Comparison of ENCODE assay signal across 12 cellular contexts in genomic region chr7:40700653-40701475, GRCh38.
DNase-seq lines count a peak whose midpoint lies in the region; ATAC-seq and TF ChIP-seq lines count a peak whose summit lies in the region.
"Had no signal": no experiment of that assay in that cellular context is flagged by ENCODE, and none has a peak within 500 bp of the region (broad histone marks: within the 10 kb centered on the region; RNA-seq: fewer than 3 reads in every experiment).

No MANE protein-coding gene starts in this region.

- no peaks in the 10 kb centered on the region for H3K36me3 ChIP-seq in ACC112 (ENCODE audit: insufficient read depth, low read length)
- H3K36me3 ChIP-seq in HEK293 (ENCODE audit: control insufficient read depth in 2 of 2, insufficient read depth in 1 of 2, low read length in 2 of 2): no peaks in the 10 kb centered on the region
- no peaks in the 10 kb centered on the region for H3K36me3 ChIP-seq in iPS DF 6.9 (ENCODE audit: control insufficient read depth, insufficient read depth, low read length)
- no peaks in the 10 kb centered on the region for H3K36me3 ChIP-seq in effector memory CD4-positive, alpha-beta T cell (ENCODE audit: control insufficient read depth, insufficient read depth, low read length)

- H3K27ac ChIP-seq in ACC112 (ENCODE audit: low read depth, low read length): 0 out of 2 replicates have a peak overlapping the region, but pooled peaks have one; percentile 5
- no peak overlapping the region for H3K27ac ChIP-seq in HEK293 (ENCODE audit: extremely low read depth, low read depth, low read length)
- no peak overlapping the region for H3K27ac ChIP-seq in iPS DF 6.9 (ENCODE audit: low read length)
- no peak overlapping the region for H3K27ac ChIP-seq in effector memory CD4-positive, alpha-beta T cell (ENCODE audit: insufficient read depth, low read length, poor library complexity, severe bottlenecking)

- no peaks in the 10 kb centered on the region for H3K9me3 ChIP-seq in HEK293 (ENCODE audit: control insufficient read depth, insufficient read depth, low read depth, low read length)
- H3K9me3 ChIP-seq in iPS DF 6.9 (ENCODE audit: control insufficient read depth, insufficient read depth, low read length): no peaks in the 10 kb centered on the region
- H3K9me3 ChIP-seq in effector memory CD4-positive, alpha-beta T cell (ENCODE audit: control insufficient read depth, low read length): no peaks in the 10 kb centered on the region
- H3K9me3 ChIP-seq: Caco-2 had no signal

- no peaks in the 10 kb centered on the region for H3K9me3 Mint-ChIP-seq in activated CD8-positive, alpha-beta T cell treated with anti-CD3 and anti-CD28 coated beads, Interleukin-2, amount 10 ng/mL, durations not matched to agents 7 days and 5 days (ENCODE audit: insufficient read depth)
- H3K9me3 Mint-ChIP-seq: activated naive CD4-positive, alpha-beta T cell treated with anti-CD3 and anti-CD28 coated beads, Interleukin-2, amount 50 U/mL, for 24 hours had no signal

- no peaks in the 10 kb centered on the region for H3K79me2 ChIP-seq in ACC112 (ENCODE audit: control insufficient read depth, insufficient read depth, low read length, unreplicated experiment)

- peak; percentile 81 for ATAC-seq in activated CD8-positive, alpha-beta T cell treated with anti-CD3 and anti-CD28 coated beads, Interleukin-2, amount 10 ng/mL, durations not matched to agents 7 days and 5 days

- CTCF ChIA-PET in HEK293 (lab: Yijun Ruan, JAX): interaction anchor here (1.2 kb wide), 1 partner anchor 23 kb away, joined by 3 read pairs; no protein-coding TSS in a partner anchor
- CTCF ChIA-PET in activated CD8-positive, alpha-beta T cell treated with anti-CD3 and anti-CD28 coated beads, Interleukin-2, amount 10 ng/mL, durations not matched to agents 7 days and 5 days (lab: Charles Lee): interaction anchor here (1.5 kb wide), 1 partner anchor 24 kb away, joined by 3 read pairs; no protein-coding TSS in a partner anchor

- peaks cover 31% of the 10 kb centered on the region for H3K4me1 Mint-ChIP-seq in activated CD8-positive, alpha-beta T cell treated with anti-CD3 and anti-CD28 coated beads, Interleukin-2, amount 10 ng/mL, durations not matched to agents 7 days and 5 days (ENCODE audit: low read depth)

- H3K27ac Mint-ChIP-seq in activated CD8-positive, alpha-beta T cell treated with anti-CD3 and anti-CD28 coated beads, Interleukin-2, amount 10 ng/mL, durations not matched to agents 7 days and 5 days: peak overlapping the region; percentile 84
- H3K27ac Mint-ChIP-seq: activated naive CD4-positive, alpha-beta T cell treated with anti-CD3 and anti-CD28 coated beads, Interleukin-2, amount 50 U/mL, for 24 hours; T-cell had no signal

- H3K27me3 Mint-ChIP-seq in activated CD8-positive, alpha-beta T cell treated with anti-CD3 and anti-CD28 coated beads, Interleukin-2, amount 10 ng/mL, durations not matched to agents 7 days and 5 days (ENCODE audit: low read depth): peaks cover 2% of the 10 kb centered on the region
- H3K27me3 Mint-ChIP-seq: activated naive CD4-positive, alpha-beta T cell treated with anti-CD3 and anti-CD28 coated beads, Interleukin-2, amount 50 U/mL, for 24 hours; T-cell had no signal

- peak overlapping the region; percentile 21 for H3K4me3 Mint-ChIP-seq in activated CD8-positive, alpha-beta T cell treated with anti-CD3 and anti-CD28 coated beads, Interleukin-2, amount 10 ng/mL, durations not matched to agents 7 days and 5 days
- H3K4me3 Mint-ChIP-seq: activated naive CD4-positive, alpha-beta T cell treated with anti-CD3 and anti-CD28 coated beads, Interleukin-2, amount 50 U/mL, for 24 hours had no signal

- H3K4me3 ChIP-seq in ACC112 (ENCODE audit: low read depth, low read length): no peak overlapping the region
- no peak overlapping the region for H3K4me3 ChIP-seq in HEK293 (ENCODE audit: low read depth, low read length)
- no peak overlapping the region for H3K4me3 ChIP-seq in iPS DF 6.9 (ENCODE audit: low read length)
- H3K4me3 ChIP-seq in effector memory CD4-positive, alpha-beta T cell (ENCODE audit: insufficient read depth, low read depth, low read length, poor library complexity, severe bottlenecking): no peak overlapping the region

- DNase-seq in activated CD8-positive, alpha-beta T cell treated with anti-CD3 and anti-CD28 coated beads, Interleukin-2, amount 10 ng/mL, durations not matched to agents 7 days and 5 days: peak; percentile 68
- DNase-seq in iPS DF 6.9 (ENCODE audit: low read depth, low spot score) (peak; percentile 13), NCI-H1436 (lab: John Stamatoyannopoulos, UW) (no peak), globus pallidus (ENCODE audit: low spot score) (no peak)
- no peak for DNase-seq in activated effector memory CD4-positive, alpha-beta T cell treated with Interleukin-2 at 50 U/mL for 16 hours
- DNase-seq in effector memory CD4-positive, alpha-beta T cell: no peak
- DNase-seq: stimulated activated CD4-positive, alpha-beta T cell treated with anti-CD3 and anti-CD28 coated beads, Interleukin-12 subunit alpha, Interleukin-12 subunit beta, amount 100 ng/mL, for 4 hours; T-cell had no signal

- WGBS in iPS DF 6.9 (ENCODE audit: insufficient coverage, insufficient read length): no CpG with 5 or more reads among the region's 9 CpGs

- H3K27me3 ChIP-seq in ACC112 (ENCODE audit: insufficient read depth, low read length): no peaks in the 10 kb centered on the region
- no peaks in the 10 kb centered on the region for H3K27me3 ChIP-seq in iPS DF 6.9 (ENCODE audit: control insufficient read depth, insufficient read depth, low read length)
- no peaks in the 10 kb centered on the region for H3K27me3 ChIP-seq in effector memory CD4-positive, alpha-beta T cell (replicated peaks; ENCODE audit: control insufficient read depth, insufficient read depth, low read length, poor library complexity, severe bottlenecking)

- TF ChIP-seq CTCF in HEK293 (tag by site-specific recombination; IDR thresholded peaks at IDR 0.05): no peak

- POLR2A ChIA-PET in HEK293 (lab: Yijun Ruan, JAX): no interaction called here
- POLR2A ChIA-PET in activated CD8-positive, alpha-beta T cell treated with anti-CD3 and anti-CD28 coated beads, Interleukin-2, amount 10 ng/mL, durations not matched to agents 7 days and 5 days (lab: Charles Lee): interaction anchor here (0.7 kb wide), 1 partner anchor 20 kb away, joined by 3 read pairs; no protein-coding TSS in a partner anchor

- peaks cover 11% of the 10 kb centered on the region for H3K4me1 ChIP-seq in ACC112 (ENCODE audit: control insufficient read depth, insufficient read depth, low read length, unreplicated experiment)
- H3K4me1 ChIP-seq in HEK293 (ENCODE audit: control insufficient read depth, insufficient read depth, low read length): no peaks in the 10 kb centered on the region; the same call in 1 of the 2 replicates
- no peaks in the 10 kb centered on the region for H3K4me1 ChIP-seq in iPS DF 6.9 (ENCODE audit: control insufficient read depth, insufficient read depth, low read length)
- no peaks in the 10 kb centered on the region for H3K4me1 ChIP-seq in effector memory CD4-positive, alpha-beta T cell (ENCODE audit: control insufficient read depth, insufficient read depth, low read length, poor library complexity, severe bottlenecking)
- H3K4me1 ChIP-seq: Caco-2 had no signal

- H3K36me3 Mint-ChIP-seq in activated CD8-positive, alpha-beta T cell treated with anti-CD3 and anti-CD28 coated beads, Interleukin-2, amount 10 ng/mL, durations not matched to agents 7 days and 5 days (ENCODE audit: low read depth): no peaks in the 10 kb centered on the region
- H3K36me3 Mint-ChIP-seq: activated naive CD4-positive, alpha-beta T cell treated with anti-CD3 and anti-CD28 coated beads, Interleukin-2, amount 50 U/mL, for 24 hours; T-cell had no signal

- H2AFZ ChIP-seq in ACC112 (ENCODE audit: low read length, unreplicated experiment): peak overlapping the region; percentile 0

TF ChIP-seq in HEK293, 187 proteins besides CTCF, POLR2A, EP300 and RAD21:
- TF ChIP-seq EGR2 (tag by site-specific recombination; IDR thresholded peaks at IDR 0.05; ENCODE audit: low read depth) (peak; percentile 64), TRIM28 (IDR thresholded peaks at IDR 0.05; ENCODE audit: borderline replicate concordance, low read length) (no peak), ZFHX2 (tag by site-specific recombination; conservative IDR thresholded peaks at IDR 0.05) (peak; percentile 85), ZNF394 (tag by site-specific recombination; IDR thresholded peaks at IDR 0.05; ENCODE audit: borderline replicate concordance) (no peak), OVOL3 (tag by site-specific recombination; IDR thresholded peaks at IDR 0.05) (no peak)

Comparison
In these comparisons a context has a peak if more than half of its experiments do, and no peak if none do; other contexts are left out.
1. DNase-seq: peak in activated CD8-positive, alpha-beta T cell treated with anti-CD3 and anti-CD28 coated beads, Interleukin-2, amount 10 ng/mL, durations not matched to agents 7 days and 5 days (single experiment) and iPS DF 6.9 (single experiment); none in activated effector memory CD4-positive, alpha-beta T cell treated with Interleukin-2 at 50 U/mL for 16 hours (single experiment), effector memory CD4-positive, alpha-beta T cell (0 of 3), NCI-H1436 (single experiment) and globus pallidus (single experiment).